ENCODE assay signal across 8 cellular contexts in the genomic region with DNA sequence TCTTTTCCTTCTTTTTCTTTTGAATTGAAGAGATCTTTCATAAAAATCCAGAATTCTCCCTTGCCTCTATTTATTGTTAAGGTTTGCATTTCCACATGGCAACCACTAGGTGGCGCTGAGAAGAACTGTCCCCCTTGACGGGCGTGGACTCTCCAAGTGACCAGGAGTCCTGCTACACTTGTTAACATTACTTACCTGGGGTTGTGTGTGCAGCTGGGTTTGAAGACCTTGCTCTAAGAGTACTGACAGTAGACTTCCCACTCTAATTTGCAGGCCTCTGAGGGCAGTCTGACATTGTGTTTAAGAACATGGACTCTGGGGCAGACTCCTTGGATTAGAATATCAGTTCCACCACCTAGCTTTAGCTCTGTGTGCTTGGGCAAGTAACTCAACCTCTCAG. TPM values are rescaled to one million over a fixed set of nuclear protein-coding genes. Genes with fewer than 3 reads are reported as not detected.
DNase-seq lines count a peak whose midpoint lies in the region; ATAC-seq and TF ChIP-seq lines count a peak whose summit lies in the region.

No MANE protein-coding gene starts in this region.

- CTCF ChIA-PET in HEK293T (lab: Yijun Ruan, JAX) = interaction anchor here (0.8 to 1.3 kb wide), 2 partner anchors 104 to 174 kb away, joined by 3 to 4 read pairs; no protein-coding TSS in a partner anchor

- H3K4me1 Mint-ChIP-seq in activated naive CD8-positive, alpha-beta T cell treated with anti-CD3 and anti-CD28 coated beads for 36 hours = peaks cover 28% of the 10 kb centered on the region

- ATAC-seq in GM19397 (IDR thresholded peaks at IDR 0.05; ENCODE audit: unreplicated experiment) = no peak

- POLR2A ChIA-PET in HEK293T (lab: Yijun Ruan, JAX) = no interaction called here

- H3K27ac Mint-ChIP-seq in activated naive CD8-positive, alpha-beta T cell treated with anti-CD3 and anti-CD28 coated beads for 36 hours = no peak overlapping the region

- H3K27me3 Mint-ChIP-seq in activated naive CD8-positive, alpha-beta T cell treated with anti-CD3 and anti-CD28 coated beads for 36 hours = no peaks in the 10 kb centered on the region

- peak; percentile 24 for DNase-seq in G401 (ENCODE audit: low spot score)
- DNase-seq in HEK293T (ENCODE audit: extremely low spot score) = peak; percentile 66
- DNase-seq in RPMI8226 = peak; percentile 54
- DNase-seq in activated naive CD8-positive, alpha-beta T cell treated with anti-CD3 and anti-CD28 coated beads for 36 hours = peak; percentile 14
- peak; percentile 51 for DNase-seq in kidney tubule cell (ENCODE audit: low spot score)
- DNase-seq in stimulated activated naive CD4-positive, alpha-beta T cell (lab: John Stamatoyannopoulos, UW) = peak in 4 of 6 experiments; percentile 12 to 60 (median 34)
- DNase-seq in occipital lobe (lab: John Stamatoyannopoulos, UW) = no peak

- in situ Hi-C loops in G401 (cut with HindIII; ENCODE audit: low sequenced_read_pairs) = no loop called here

- H3K36me3 Mint-ChIP-seq in activated naive CD8-positive, alpha-beta T cell treated with anti-CD3 and anti-CD28 coated beads for 36 hours = peaks cover 3% of the 10 kb centered on the region

- no peak overlapping the region for H3K4me3 Mint-ChIP-seq in activated naive CD8-positive, alpha-beta T cell treated with anti-CD3 and anti-CD28 coated beads for 36 hours

- peaks cover 2% of the 10 kb centered on the region for H3K9me3 Mint-ChIP-seq in activated naive CD8-positive, alpha-beta T cell treated with anti-CD3 and anti-CD28 coated beads for 36 hours

TF ChIP-seq in HEK293T, 16 proteins besides CTCF, POLR2A, EP300 and RAD21:
- TF ChIP-seq SP1 (IDR thresholded peaks at IDR 0.05) (no peak), ARNT (IDR thresholded peaks at IDR 0.05) (no peak), FOXA1 (IDR thresholded peaks at IDR 0.05) (no peak), ELF4 (IDR thresholded peaks at IDR 0.05) (no peak), CTBP1 (IDR thresholded peaks at IDR 0.05; ENCODE audit: borderline replicate concordance) (no peak), NFRKB (IDR thresholded peaks at IDR 0.05) (no peak), TARDBP (IDR thresholded peaks at IDR 0.05) (no peak), ZNF384 (IDR thresholded peaks at IDR 0.05) (no peak), SUZ12 (IDR thresholded peaks at IDR 0.05) (no peak), FOXM1 (IDR thresholded peaks at IDR 0.05; ENCODE audit: borderline replicate concordance) (no peak), HDGF (IDR thresholded peaks at IDR 0.05; ENCODE audit: borderline replicate concordance) (no peak), BHLHE40 (IDR thresholded peaks at IDR 0.05; ENCODE audit: borderline replicate concordance) (no peak), L3MBTL2 (conservative IDR thresholded peaks at IDR 0.05) (no peak)
- TF ChIP-seq, protein P1, sequence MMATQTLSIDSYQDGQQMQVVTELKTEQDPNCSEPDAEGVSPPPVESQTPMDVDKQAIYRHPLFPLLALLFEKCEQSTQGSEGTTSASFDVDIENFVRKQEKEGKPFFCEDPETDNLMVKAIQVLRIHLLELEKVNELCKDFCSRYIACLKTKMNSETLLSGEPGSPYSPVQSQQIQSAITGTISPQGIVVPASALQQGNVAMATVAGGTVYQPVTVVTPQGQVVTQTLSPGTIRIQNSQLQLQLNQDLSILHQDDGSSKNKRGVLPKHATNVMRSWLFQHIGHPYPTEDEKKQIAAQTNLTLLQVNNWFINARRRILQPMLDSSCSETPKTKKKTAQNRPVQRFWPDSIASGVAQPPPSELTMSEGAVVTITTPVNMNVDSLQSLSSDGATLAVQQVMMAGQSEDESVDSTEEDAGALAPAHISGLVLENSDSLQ (IDR thresholded peaks at IDR 0.05) = no peak

RNA-seq across cellular contexts. Expression of gene GPRIN3, which starts 52.8 kb away (rescaled TPM):
- 0.55 and 1.5 TPM in 2 replicates for total RNA-seq in G401 (2014; rRNA removed; shearing (Covaris generic))
- 1 to 10 TPM; 9.2 to 9.4 TPM for total RNA-seq in activated naive CD8-positive, alpha-beta T cell treated with anti-CD3 and anti-CD28 coated beads for 36 hours
- total RNA-seq in occipital lobe = 31.2 TPM
